Comparison of ENCODE assay signal across 13 cellular contexts in genomic region chr2:226977775-226978190, GRCh38.
DNase-seq lines count a peak whose midpoint lies in the region; ATAC-seq and TF ChIP-seq lines count a peak whose summit lies in the region.
"Had no signal": no experiment of that assay in that cellular context is flagged by ENCODE, and none has a peak within 500 bp of the region (broad histone marks: within the 10 kb centered on the region; RNA-seq: fewer than 3 reads in every experiment).

No MANE protein-coding gene starts in this region.

- H3K4me1 ChIP-seq in SJSA1 (replicated peaks) = peaks cover 16% of the 10 kb centered on the region
- H3K4me1 ChIP-seq: lower lobe of right lung had no signal

- H3K36me3 Mint-ChIP-seq in activated naive CD8-positive, alpha-beta T cell treated with anti-CD3 and anti-CD28 coated beads for 36 hours = peaks cover 19% of the 10 kb centered on the region

- H3K27ac ChIP-seq in AG04450 (ENCODE audit: low read depth, low read length) (no peak overlapping the region), SJSA1 (peak overlapping the region; percentile 12; the same call in 1 of the 2 replicates)
- H3K27ac ChIP-seq: C4-2B, lower lobe of right lung had no signal

- POLR2A ChIA-PET in AG04450 (lab: Yijun Ruan, JAX) = no interaction called here

- H3K36me3 ChIP-seq in SJSA1 = no peaks in the 10 kb centered on the region
- H3K36me3 ChIP-seq: lower lobe of right lung had no signal

- DNase-seq in AG04450 (ENCODE audit: low read depth, low spot score) (peak; percentile 23), SJSA1 (ENCODE audit: low read depth in 1 of 2, low spot score in 2 of 2) (peak in 1 of 2 experiments; percentile 82), fibroblast of the aortic adventitia (ENCODE audit: low read depth) (peak; percentile 69), Kasumi-1 (lab: John Stamatoyannopoulos, UW) (no peak), CD1c-positive myeloid dendritic cell (ENCODE audit: extremely low spot score) (no peak)
- no peak for DNase-seq in activated CD8-positive, alpha-beta memory T cell treated with anti-CD3 and anti-CD28 coated beads, Interleukin-2, amount 50 U/mL, for 48 hours
- no peak for DNase-seq in activated naive CD8-positive, alpha-beta T cell treated with anti-CD3 and anti-CD28 coated beads for 36 hours
- DNase-seq: activated CD4-positive, alpha-beta T cell treated with anti-CD3 and anti-CD28 coated beads, Interleukin-2, amount 10 ng/mL, durations not matched to agents 24 days and 14 days; activated naive CD8-positive, alpha-beta T cell treated with anti-CD3 and anti-CD28 coated beads, Interleukin-2, amount 10 ng/mL, durations not matched to agents 7 days and 5 days; lower lobe of right lung; RPMI8226 had no signal

- no peak overlapping the region for H3K4me3 Mint-ChIP-seq in activated naive CD8-positive, alpha-beta T cell treated with anti-CD3 and anti-CD28 coated beads for 36 hours
- H3K4me3 Mint-ChIP-seq: activated CD4-positive, alpha-beta T cell treated with anti-CD3 and anti-CD28 coated beads, Interleukin-2, amount 10 ng/mL, durations not matched to agents 24 days and 14 days; activated naive CD8-positive, alpha-beta T cell treated with anti-CD3 and anti-CD28 coated beads, Interleukin-2, amount 10 ng/mL, durations not matched to agents 7 days and 5 days had no signal

- no peaks in the 10 kb centered on the region for H3K27me3 Mint-ChIP-seq in activated naive CD8-positive, alpha-beta T cell treated with anti-CD3 and anti-CD28 coated beads for 36 hours
- H3K27me3 Mint-ChIP-seq: activated CD4-positive, alpha-beta T cell treated with anti-CD3 and anti-CD28 coated beads, Interleukin-2, amount 10 ng/mL, durations not matched to agents 24 days and 14 days; activated naive CD8-positive, alpha-beta T cell treated with anti-CD3 and anti-CD28 coated beads, Interleukin-2, amount 10 ng/mL, durations not matched to agents 7 days and 5 days had no signal

- H3K27me3 ChIP-seq in AG04450 (ENCODE audit: control insufficient read depth, insufficient read depth, low read length) (no peaks in the 10 kb centered on the region), SJSA1 (replicated peaks) (no peaks in the 10 kb centered on the region)

- peak; percentile 50 for ATAC-seq in HG02870 (IDR thresholded peaks at IDR 0.05; ENCODE audit: unreplicated experiment)

- CTCF ChIA-PET in AG04450 (lab: Charles Lee) = interaction anchor here (0.9 to 3.8 kb wide), 3 partner anchors 9 to 177 kb away, joined by 3 to 24 read pairs (median 4); no protein-coding TSS in a partner anchor

- no peak overlapping the region for H3K27ac Mint-ChIP-seq in activated naive CD8-positive, alpha-beta T cell treated with anti-CD3 and anti-CD28 coated beads for 36 hours
- H3K27ac Mint-ChIP-seq: activated CD4-positive, alpha-beta T cell treated with anti-CD3 and anti-CD28 coated beads, Interleukin-2, amount 10 ng/mL, durations not matched to agents 24 days and 14 days; activated naive CD8-positive, alpha-beta T cell treated with anti-CD3 and anti-CD28 coated beads, Interleukin-2, amount 10 ng/mL, durations not matched to agents 7 days and 5 days had no signal

- H3K9me3 Mint-ChIP-seq in activated naive CD8-positive, alpha-beta T cell treated with anti-CD3 and anti-CD28 coated beads for 36 hours = no peaks in the 10 kb centered on the region
- H3K9me3 Mint-ChIP-seq: activated CD4-positive, alpha-beta T cell treated with anti-CD3 and anti-CD28 coated beads, Interleukin-2, amount 10 ng/mL, durations not matched to agents 24 days and 14 days; activated naive CD8-positive, alpha-beta T cell treated with anti-CD3 and anti-CD28 coated beads, Interleukin-2, amount 10 ng/mL, durations not matched to agents 7 days and 5 days had no signal

- peaks cover 22% of the 10 kb centered on the region for H3K4me1 Mint-ChIP-seq in activated naive CD8-positive, alpha-beta T cell treated with anti-CD3 and anti-CD28 coated beads for 36 hours

- no peak overlapping the region for H3K4me3 ChIP-seq in AG04450 (ENCODE audit: low read depth, low read length)
- H3K4me3 ChIP-seq in SJSA1 = no peak overlapping the region
- no peak overlapping the region for H3K4me3 ChIP-seq in fibroblast of the aortic adventitia (ENCODE audit: low read depth, low read length)
- H3K4me3 ChIP-seq: lower lobe of right lung had no signal

- H3K9me3 ChIP-seq in AG04450 (ENCODE audit: control insufficient read depth, insufficient read depth, low read length) (no peaks in the 10 kb centered on the region), SJSA1 (replicated peaks) (no peaks in the 10 kb centered on the region)
- H3K9me3 ChIP-seq: lower lobe of right lung had no signal

- no peak for TF ChIP-seq CTCF in AG04450 (IDR thresholded peaks at IDR 0.05; ENCODE audit: low read depth, low read length)
- no peak for TF ChIP-seq CTCF in fibroblast of the aortic adventitia (IDR thresholded peaks at IDR 0.05; ENCODE audit: insufficient read depth, low read length)

Comparison
In these comparisons a context has a peak if more than half of its experiments do, and no peak if none do; other contexts are left out.
1. DNase-seq: peak in AG04450 (single experiment) and fibroblast of the aortic adventitia (single experiment); none in activated CD8-positive, alpha-beta memory T cell treated with anti-CD3 and anti-CD28 coated beads, Interleukin-2, amount 50 U/mL, for 48 hours (single experiment), activated naive CD8-positive, alpha-beta T cell treated with anti-CD3 and anti-CD28 coated beads for 36 hours (single experiment), Kasumi-1 (0 of 2) and CD1c-positive myeloid dendritic cell (single experiment).